33 cellular contexts compared by ENCODE assay signal in genomic region chr2:220756653-220757052, GRCh38.
"Had no signal": no experiment of that assay in that cellular context is flagged by ENCODE, and none has a peak within 500 bp of the region (broad histone marks: within the 10 kb centered on the region; RNA-seq: fewer than 3 reads in every experiment).

No MANE protein-coding gene starts in this region.

- H3K9me3 ChIP-seq: adrenal gland, esophagus muscularis mucosa, ovary, right lobe of liver, thoracic aorta, vagina had no signal

- H3K9me3 Mint-ChIP-seq: activated CD4-positive, alpha-beta T cell treated with anti-CD3 and anti-CD28 coated beads, Interleukin-2, amount 10 ng/mL, durations not matched to agents 24 days and 14 days; activated T-helper 1 cell treated with anti-CD3 and anti-CD28 coated beads, Interleukin-12 subunit alpha, Interleukin-12 subunit beta, Interleukin-2, Interleukin-4 antibody, amounts not matched to agents 30 ng/mL and 10 ng/mL and 1 ng/mL, durations not matched to agents 14 hours and 24 hours and 36 hours; endodermal cell; mesothelial cell of epicardium; stimulated activated effector memory CD8-positive, alpha-beta T cell treated with anti-CD3 and anti-CD28 coated beads, Interleukin-12 subunit alpha, Interleukin-12 subunit beta, amount 100 ng/mL, for 72 hours; T-helper 1 cell treated with Interleukin-12 subunit alpha and Interleukin-12 subunit beta and Interleukin-4 antibody, amounts not matched to agents 30 μg/mL and 1 μg/mL, for 36 hours; type B pancreatic cell had no signal

- H3K4me3 ChIP-seq: adrenal gland, esophagus muscularis mucosa, heart right ventricle, ovary, right lobe of liver, thoracic aorta, vagina had no signal

- H3K27ac ChIP-seq: adrenal gland, esophagus muscularis mucosa, heart right ventricle, ovary, right lobe of liver, thoracic aorta, vagina, WERI-Rb-1 had no signal

- H3K4me1 ChIP-seq: adrenal gland, esophagus muscularis mucosa, right lobe of liver, vagina had no signal

- H3K4me3 Mint-ChIP-seq: activated CD4-positive, alpha-beta memory T cell treated with anti-CD3 and anti-CD28 coated beads for 36 hours; activated CD4-positive, alpha-beta T cell treated with anti-CD3 and anti-CD28 coated beads, Interleukin-2, amount 10 ng/mL, durations not matched to agents 24 days and 14 days; activated naive CD4-positive, alpha-beta T cell treated with anti-CD3 and anti-CD28 coated beads for 36 hours; activated naive CD8-positive, alpha-beta T cell treated with anti-CD3 and anti-CD28 coated beads for 36 hours; activated T-helper 1 cell treated with anti-CD3 and anti-CD28 coated beads, Interleukin-12 subunit alpha, Interleukin-12 subunit beta, Interleukin-2, Interleukin-4 antibody, amounts not matched to agents 30 ng/mL and 10 ng/mL and 1 ng/mL, durations not matched to agents 14 hours and 24 hours and 36 hours; brain; endodermal cell; mesothelial cell of epicardium; naive thymus-derived CD4-positive, alpha-beta T cell; stimulated activated effector memory CD8-positive, alpha-beta T cell treated with anti-CD3 and anti-CD28 coated beads, Interleukin-12 subunit alpha, Interleukin-12 subunit beta, amount 100 ng/mL, for 72 hours; stimulated activated naive CD8-positive, alpha-beta T cell treated with anti-CD3 and anti-CD28 coated beads, Interleukin-15, Interleukin-2, amounts not matched to agents 100 ng/mL and 50 ng/mL, for 24 hours; T-helper 1 cell treated with Interleukin-12 subunit alpha and Interleukin-12 subunit beta and Interleukin-4 antibody, amounts not matched to agents 30 μg/mL and 1 μg/mL, for 36 hours; type B pancreatic cell had no signal

- H3K27me3 Mint-ChIP-seq: activated CD4-positive, alpha-beta memory T cell treated with anti-CD3 and anti-CD28 coated beads for 36 hours; activated CD4-positive, alpha-beta T cell treated with anti-CD3 and anti-CD28 coated beads, Interleukin-2, amount 10 ng/mL, durations not matched to agents 24 days and 14 days; activated naive CD8-positive, alpha-beta T cell treated with anti-CD3 and anti-CD28 coated beads for 36 hours; brain; progenitor cell of endocrine pancreas; stimulated activated naive CD8-positive, alpha-beta T cell treated with anti-CD3 and anti-CD28 coated beads, Interleukin-15, Interleukin-2, amounts not matched to agents 100 ng/mL and 50 ng/mL, for 24 hours; type B pancreatic cell had no signal

- H3K27ac Mint-ChIP-seq: activated CD4-positive, alpha-beta memory T cell treated with anti-CD3 and anti-CD28 coated beads for 36 hours; activated CD4-positive, alpha-beta T cell treated with anti-CD3 and anti-CD28 coated beads, Interleukin-2, amount 10 ng/mL, durations not matched to agents 24 days and 14 days; activated naive CD4-positive, alpha-beta T cell treated with anti-CD3 and anti-CD28 coated beads for 36 hours; activated naive CD8-positive, alpha-beta T cell treated with anti-CD3 and anti-CD28 coated beads for 36 hours; activated T-helper 1 cell treated with anti-CD3 and anti-CD28 coated beads, Interleukin-12 subunit alpha, Interleukin-12 subunit beta, Interleukin-2, Interleukin-4 antibody, amounts not matched to agents 30 ng/mL and 10 ng/mL and 1 ng/mL, durations not matched to agents 14 hours and 24 hours and 36 hours; brain; endodermal cell; mesothelial cell of epicardium; progenitor cell of endocrine pancreas; stimulated activated effector memory CD8-positive, alpha-beta T cell treated with anti-CD3 and anti-CD28 coated beads, Interleukin-12 subunit alpha, Interleukin-12 subunit beta, amount 100 ng/mL, for 72 hours; stimulated activated naive CD8-positive, alpha-beta T cell treated with anti-CD3 and anti-CD28 coated beads, Interleukin-15, Interleukin-2, amounts not matched to agents 100 ng/mL and 50 ng/mL, for 24 hours; T-helper 1 cell treated with Interleukin-12 subunit alpha and Interleukin-12 subunit beta and Interleukin-4 antibody, amounts not matched to agents 30 μg/mL and 1 μg/mL, for 36 hours; type B pancreatic cell had no signal

- H3K36me3 ChIP-seq: adrenal gland, esophagus muscularis mucosa, heart right ventricle, ovary, right lobe of liver, thoracic aorta, vagina, WERI-Rb-1 had no signal

- DNase-seq: activated CD4-positive, alpha-beta memory T cell treated with anti-CD3 and anti-CD28 coated beads for 36 hours; activated CD4-positive, alpha-beta T cell treated with anti-CD3 and anti-CD28 coated beads, Interleukin-2, amount 10 ng/mL, durations not matched to agents 24 days and 14 days; activated CD4-positive, CD25-positive, alpha-beta regulatory T cell treated with anti-CD3 and anti-CD28 coated beads, Interleukin-2, amount 50 U/mL, for 72 hours; activated CD8-positive, alpha-beta memory T cell treated with anti-CD3 and anti-CD28 coated beads, Interleukin-2, amount 50 U/mL, for 4 hours; activated effector memory CD4-positive, alpha-beta T cell treated with anti-CD3 and anti-CD28 coated beads, Interleukin-2, amount 50 U/mL, for 16 hours; activated naive CD4-positive, alpha-beta T cell treated with anti-CD3 and anti-CD28 coated beads for 36 hours; activated naive CD8-positive, alpha-beta T cell treated with anti-CD3 and anti-CD28 coated beads for 36 hours; activated T-cell treated with anti-CD3 and anti-CD28 coated beads, Interleukin-2, amount 50 U/mL, for 1 hour; adrenal gland; aorta; caudate nucleus; endodermal cell; foreskin melanocyte; heart right ventricle; left ventricle myocardium superior; naive thymus-derived CD4-positive, alpha-beta T cell; ovary; right lobe of liver; stimulated activated CD4-positive, alpha-beta T cell treated with anti-CD3 and anti-CD28 coated beads, Interleukin-4, amount 100 ng/mL, for 1 hour; T-helper 9 cell; WERI-Rb-1 had no signal

- FAIRE-seq: islet of Langerhans had no signal

- H3K4me1 Mint-ChIP-seq: activated CD4-positive, alpha-beta T cell treated with anti-CD3 and anti-CD28 coated beads, Interleukin-2, amount 10 ng/mL, durations not matched to agents 24 days and 14 days; activated naive CD8-positive, alpha-beta T cell treated with anti-CD3 and anti-CD28 coated beads for 36 hours; brain; mesothelial cell of epicardium; naive thymus-derived CD4-positive, alpha-beta T cell; stimulated activated effector memory CD8-positive, alpha-beta T cell treated with anti-CD3 and anti-CD28 coated beads, Interleukin-12 subunit alpha, Interleukin-12 subunit beta, amount 100 ng/mL, for 72 hours had no signal

- ATAC-seq: heart right ventricle; left ventricle myocardium superior; naive thymus-derived CD4-positive, alpha-beta T cell; right lobe of liver; stimulated activated effector memory CD8-positive, alpha-beta T cell treated with anti-CD3 and anti-CD28 coated beads, Interleukin-12 subunit alpha, Interleukin-12 subunit beta, amount 100 ng/mL, for 72 hours had no signal

- H3K36me3 Mint-ChIP-seq: activated CD4-positive, alpha-beta memory T cell treated with anti-CD3 and anti-CD28 coated beads for 36 hours; activated naive CD8-positive, alpha-beta T cell treated with anti-CD3 and anti-CD28 coated beads for 36 hours; brain; mesothelial cell of epicardium; naive thymus-derived CD4-positive, alpha-beta T cell; stimulated activated effector memory CD8-positive, alpha-beta T cell treated with anti-CD3 and anti-CD28 coated beads, Interleukin-12 subunit alpha, Interleukin-12 subunit beta, amount 100 ng/mL, for 72 hours; type B pancreatic cell had no signal

- H3K27me3 ChIP-seq: adrenal gland, esophagus muscularis mucosa, heart right ventricle, ovary, right lobe of liver, vagina had no signal
